ENCODE assay signal across 25 cellular contexts in genomic region chr11:48142886-48143285, GRCh38.
DNase-seq lines count a peak whose midpoint lies in the region; ATAC-seq, FAIRE-seq and TF ChIP-seq lines count a peak whose summit lies in the region.
"Had no signal": no experiment of that assay in that cellular context is flagged by ENCODE, and none has a peak within 500 bp of the region (broad histone marks: within the 10 kb centered on the region; RNA-seq: fewer than 3 reads in every experiment).

No MANE protein-coding gene starts in this region.

- no peak for FAIRE-seq in GM12891 (lab: Jason Lieb, UNC)
- FAIRE-seq: A204.1 had no signal

- DNase-seq in CD8-positive, alpha-beta memory T cell, result no peak
- DNase-seq in central memory CD8-positive, alpha-beta T cell (ENCODE audit: low spot score in 2 of 2), result no peak
- DNase-seq in stimulated activated effector memory CD8-positive, alpha-beta T cell treated with anti-CD3 and anti-CD28 coated beads, Interleukin-12 subunit alpha, Interleukin-12 subunit beta, amount 100 ng/mL, for 72 hours (ENCODE audit: low spot score in 2 of 2), result no peak
- DNase-seq in DMS79 (lab: John Stamatoyannopoulos, UW) (no peak), GM12891 (ENCODE audit: insufficient read length, low spot score) (no peak)
- DNase-seq: C1 segment of cervical spinal cord, Calu3, DND-41, IMR-90, KG1, MG63, NCI-H1105 treated with DMSO at 0.1 percent for 48 hours, NCI-H146, NCI-H1930, NCI-H446 treated with DMSO at 0.1 percent for 48 hours, NCI-H526, PC-9, SJCRH30 had no signal

- peak overlapping the region in 5 of 8 donors; percentile 30 to 92 (median 61) for H3K27ac Mint-ChIP-seq in CD8-positive, alpha-beta memory T cell
- H3K27ac Mint-ChIP-seq in central memory CD8-positive, alpha-beta T cell (ENCODE audit: low read depth), result peak overlapping the region; percentile 84
- H3K27ac Mint-ChIP-seq in nephron, result peak overlapping the region; percentile 31 to 65 (median 37)
- H3K27ac Mint-ChIP-seq in stimulated activated effector memory CD8-positive, alpha-beta T cell treated with anti-CD3 and anti-CD28 coated beads, Interleukin-12 subunit alpha, Interleukin-12 subunit beta, amount 100 ng/mL, for 72 hours, result peak overlapping the region; percentile 68
- H3K27ac Mint-ChIP-seq: GM23338 had no signal

- ATAC-seq in central memory CD8-positive, alpha-beta T cell (replicated peaks; ENCODE audit: extremely low read depth, poor library complexity, severe bottlenecking), result no peak
- ATAC-seq in stimulated activated effector memory CD8-positive, alpha-beta T cell treated with anti-CD3 and anti-CD28 coated beads, Interleukin-12 subunit alpha, Interleukin-12 subunit beta, amount 100 ng/mL, for 72 hours, result peak; percentile 31
- no peak for ATAC-seq in GM19324 (IDR thresholded peaks at IDR 0.05; ENCODE audit: low FRiP score, unreplicated experiment)
- ATAC-seq: GM23338, Right ventricle myocardium inferior, SK-N-SH treated with all-trans-retinoic acid at 6 μM for 48 hours had no signal

- no peak for TF ChIP-seq POLR2A in GM12891 (IDR thresholded peaks at IDR 0.05; ENCODE audit: low read depth, low read length)

- H3K4me3 Mint-ChIP-seq in CD8-positive, alpha-beta memory T cell, result no peak overlapping the region
- H3K4me3 Mint-ChIP-seq in central memory CD8-positive, alpha-beta T cell, result no peak overlapping the region
- H3K4me3 Mint-ChIP-seq in nephron, result no peak overlapping the region
- no peak overlapping the region for H3K4me3 Mint-ChIP-seq in stimulated activated effector memory CD8-positive, alpha-beta T cell treated with anti-CD3 and anti-CD28 coated beads, Interleukin-12 subunit alpha, Interleukin-12 subunit beta, amount 100 ng/mL, for 72 hours
- H3K4me3 Mint-ChIP-seq: GM23338 had no signal

- CTCF ChIA-PET in CD8-positive, alpha-beta memory T cell (lab: Charles Lee), result no interaction called here

- no peak overlapping the region for H3K27ac ChIP-seq in CD8-positive, alpha-beta memory T cell (ENCODE audit: low read depth, low read length)
- H3K27ac ChIP-seq: PC-9, SJCRH30 had no signal

- no peaks in the 10 kb centered on the region for H3K9me3 ChIP-seq in CD8-positive, alpha-beta memory T cell (ENCODE audit: low read length)
- H3K9me3 ChIP-seq: HAP-1, MG63, SJCRH30 had no signal

- POLR2A ChIA-PET in CD8-positive, alpha-beta memory T cell (lab: Charles Lee), result no interaction called here

- H3K4me3 ChIP-seq in CD8-positive, alpha-beta memory T cell (ENCODE audit: low read length), result no peak overlapping the region
- H3K4me3 ChIP-seq: GM23338, HAP-1, MG63, PC-9, SJCRH30 had no signal

- peaks cover 0 to 90% (median 32%) of the 10 kb centered on the region in 3 donors for H3K36me3 Mint-ChIP-seq in CD8-positive, alpha-beta memory T cell
- peaks cover 50% of the 10 kb centered on the region for H3K36me3 Mint-ChIP-seq in central memory CD8-positive, alpha-beta T cell (ENCODE audit: insufficient read depth)
- peaks cover 43% of the 10 kb centered on the region for H3K36me3 Mint-ChIP-seq in nephron (ENCODE audit: low read depth)
- peaks cover 100% of the 10 kb centered on the region for H3K36me3 Mint-ChIP-seq in stimulated activated effector memory CD8-positive, alpha-beta T cell treated with anti-CD3 and anti-CD28 coated beads, Interleukin-12 subunit alpha, Interleukin-12 subunit beta, amount 100 ng/mL, for 72 hours

- peaks cover 17 to 25% (median 20%) of the 10 kb centered on the region in 3 donors for H3K4me1 Mint-ChIP-seq in CD8-positive, alpha-beta memory T cell
- peaks cover 24% of the 10 kb centered on the region for H3K4me1 Mint-ChIP-seq in central memory CD8-positive, alpha-beta T cell
- no peaks in the 10 kb centered on the region for H3K4me1 Mint-ChIP-seq in nephron
- H3K4me1 Mint-ChIP-seq in stimulated activated effector memory CD8-positive, alpha-beta T cell treated with anti-CD3 and anti-CD28 coated beads, Interleukin-12 subunit alpha, Interleukin-12 subunit beta, amount 100 ng/mL, for 72 hours, result peaks cover 14% of the 10 kb centered on the region
- H3K4me1 Mint-ChIP-seq: GM23338 had no signal

- H3K27me3 ChIP-seq in CD8-positive, alpha-beta memory T cell (ENCODE audit: insufficient read depth, low read length, poor library complexity, severe bottlenecking), result no peaks in the 10 kb centered on the region
- H3K27me3 ChIP-seq: MG63, SJCRH30 had no signal

- no peaks in the 10 kb centered on the region for H3K27me3 Mint-ChIP-seq in CD8-positive, alpha-beta memory T cell
- no peaks in the 10 kb centered on the region for H3K27me3 Mint-ChIP-seq in central memory CD8-positive, alpha-beta T cell
- H3K27me3 Mint-ChIP-seq in nephron (ENCODE audit: low read depth), result no peaks in the 10 kb centered on the region

- TF ChIP-seq CTCF in nephron (IDR thresholded peaks at IDR 0.05; ENCODE audit: unreplicated experiment in 3 of 3), result no peak

- peaks cover 43% of the 10 kb centered on the region for H3K36me3 ChIP-seq in CD8-positive, alpha-beta memory T cell (ENCODE audit: insufficient read depth, low read length)
- H3K36me3 ChIP-seq: SJCRH30 had no signal

- H3K9me3 Mint-ChIP-seq in CD8-positive, alpha-beta memory T cell, result no peaks in the 10 kb centered on the region
- no peaks in the 10 kb centered on the region for H3K9me3 Mint-ChIP-seq in central memory CD8-positive, alpha-beta T cell
- no peaks in the 10 kb centered on the region for H3K9me3 Mint-ChIP-seq in nephron
- no peaks in the 10 kb centered on the region for H3K9me3 Mint-ChIP-seq in stimulated activated effector memory CD8-positive, alpha-beta T cell treated with anti-CD3 and anti-CD28 coated beads, Interleukin-12 subunit alpha, Interleukin-12 subunit beta, amount 100 ng/mL, for 72 hours
- H3K9me3 Mint-ChIP-seq: GM23338 had no signal

- H3K4me1 ChIP-seq in CD8-positive, alpha-beta memory T cell (ENCODE audit: insufficient read depth, low read length), result no peaks in the 10 kb centered on the region
- H3K4me1 ChIP-seq: SJCRH30 had no signal

TF ChIP-seq in GM12891, 5 proteins besides CTCF, POLR2A, EP300 and RAD21:
- TF ChIP-seq POU2F2 (IDR thresholded peaks at IDR 0.05; ENCODE audit: low read depth, low read length) (no peak), SPI1 (IDR thresholded peaks at IDR 0.05; ENCODE audit: low read depth, low read length) (no peak), TAF1 (IDR thresholded peaks at IDR 0.05; ENCODE audit: low read depth, low read length) (no peak), PAX5 (IDR thresholded peaks at IDR 0.05; ENCODE audit: insufficient read depth, low read length, severe bottlenecking) (no peak), POLR2AphosphoS5 (IDR thresholded peaks at IDR 0.05; ENCODE audit: low read depth, low read length) (no peak)
